ENCODE assay signal across 9 cellular contexts in genomic region chr2:40240067-40240466, GRCh38.
DNase-seq lines count a peak whose midpoint lies in the region; ATAC-seq and TF ChIP-seq lines count a peak whose summit lies in the region.
"Had no signal": no experiment of that assay in that cellular context is flagged by ENCODE, and none has a peak within 500 bp of the region (broad histone marks: within the 10 kb centered on the region; RNA-seq: fewer than 3 reads in every experiment).

No MANE protein-coding gene starts in this region.

- POLR2A ChIA-PET in RWPE1 (lab: Yijun Ruan, JAX; ENCODE audit: low non-redundant PET), result no interaction called here

- H3K36me3 ChIP-seq in gastrocnemius medialis, result no peaks in the 10 kb centered on the region

- intact Hi-C loops in Right ventricle myocardium inferior (cut with DNase I) (loop anchor here (5.0 to 10.0 kb wide), 2 partner anchors 42 to 315 kb away; no protein-coding TSS in a partner anchor), gastrocnemius medialis (cut with DNase I; ENCODE audit: low total_unique reads) (loop anchor here (5.0 kb wide), 1 partner anchor 312 kb away; no protein-coding TSS in a partner anchor)

- ATAC-seq in Right ventricle myocardium inferior (peak; percentile 96), gastrocnemius medialis (peak; percentile 80 to 82), HG03280 (IDR thresholded peaks at IDR 0.05; ENCODE audit: unreplicated experiment) (no peak)

- peaks cover 8 to 9% of the 10 kb centered on the region in 2 donors for H3K4me1 ChIP-seq in gastrocnemius medialis

- TF ChIP-seq CTCF in RWPE1 (conservative IDR thresholded peaks at IDR 0.05; ENCODE audit: low read depth) (no peak), gastrocnemius medialis (IDR thresholded peaks at IDR 0.05 in 4 of 5, conservative IDR thresholded peaks at IDR 0.05 in 1 of 5) (no peak)

- DNase-seq in GM04504 (ENCODE audit: low read depth), result peak; percentile 95
- peak; percentile 27 for DNase-seq in RWPE1 (ENCODE audit: low spot score)
- DNase-seq in Right ventricle myocardium inferior (ENCODE audit: missing footprints), result peak; percentile 84
- peak; percentile 38 to 64 for DNase-seq in gastrocnemius medialis
- no peak for DNase-seq in DMS53 treated with DMSO at 0.1 percent for 48 hours (lab: John Stamatoyannopoulos, UW; ENCODE audit: unreplicated experiment)
- no peak for DNase-seq in NCI-H524 treated with DMSO at 0.1 percent for 48 hours (lab: John Stamatoyannopoulos, UW)
- no peak for DNase-seq in activated CD4-positive, alpha-beta T cell treated with anti-CD3 and anti-CD28 coated beads, Interleukin-2, amount 50 U/mL, for 48 hours
- DNase-seq: activated CD4-positive, alpha-beta memory T cell treated with anti-CD3 and anti-CD28 coated beads for 36 hours had no signal

- no peak overlapping the region for H3K4me3 ChIP-seq in gastrocnemius medialis

- TF ChIP-seq POLR2A in gastrocnemius medialis (IDR thresholded peaks at IDR 0.05), result no peak

- H3K27ac ChIP-seq in RWPE1 (peak overlapping the region; percentile 43; the same call in 1 of the 2 replicates), gastrocnemius medialis (no peak overlapping the region)

- H3K9me3 ChIP-seq in gastrocnemius medialis, result no peaks in the 10 kb centered on the region

- H3K27me3 ChIP-seq in gastrocnemius medialis, result no peaks in the 10 kb centered on the region

- in situ Hi-C loops in gastrocnemius medialis (cut with MboI; ENCODE audit: low sequenced_read_pairs in 4 of 4), result no loop called here

- CTCF ChIA-PET in RWPE1 (lab: Yijun Ruan, JAX), result interaction anchor here (0.5 kb wide), 1 partner anchor 315 kb away, joined by 3 read pairs; no protein-coding TSS in a partner anchor

Comparison
In these comparisons a context has a peak if more than half of its experiments do, and no peak if none do; other contexts are left out.
1. DNase-seq: peak in GM04504 (single experiment), RWPE1 (single experiment), Right ventricle myocardium inferior (single experiment) and gastrocnemius medialis (2 of 2); none in DMS53 treated with DMSO at 0.1 percent for 48 hours (single experiment), NCI-H524 treated with DMSO at 0.1 percent for 48 hours (single experiment) and activated CD4-positive, alpha-beta T cell treated with anti-CD3 and anti-CD28 coated beads, Interleukin-2, amount 50 U/mL, for 48 hours (0 of 2).